9 cellular contexts compared by ENCODE assay signal in genomic region chr11:122983438-122984185, GRCh38. TPM values are rescaled to one million over a fixed set of nuclear protein-coding genes. Genes with fewer than 3 reads are reported as not detected.
A peak's percentile ranks its signal among the peaks of the same experiment; 100 is the strongest.
DNase-seq lines count a peak whose midpoint lies in the region; ATAC-seq, FAIRE-seq and TF ChIP-seq lines count a peak whose summit lies in the region.
"Had no signal": no experiment of that assay in that cellular context is flagged by ENCODE, and none has a peak within 500 bp of the region (broad histone marks: within the 10 kb centered on the region; RNA-seq: fewer than 3 reads in every experiment).

No MANE protein-coding gene starts in this region.

- H3K4me1 ChIP-seq in A549: no peaks in the 10 kb centered on the region
- H3K4me1 ChIP-seq in HUES64 (ENCODE audit: insufficient read depth, low read length): peaks cover 19% of the 10 kb centered on the region
- peaks cover 10% of the 10 kb centered on the region for H3K4me1 ChIP-seq in body of pancreas
- peaks cover 7% of the 10 kb centered on the region for H3K4me1 ChIP-seq in muscle layer of colon (ENCODE audit: insufficient read depth, low read length)

- FAIRE-seq in A549 (lab: Jason Lieb, UNC): no peak

- H3K4me3 ChIP-seq in A549 (peak overlapping the region; percentile 79), HUES64 (ENCODE audit: low read length) (peak overlapping the region; percentile 74), body of pancreas (peak overlapping the region in 1 of 2 donors; percentile 78), muscle layer of colon (ENCODE audit: low read depth in 1 of 2, low read length in 2 of 2) (peak overlapping the region; percentile 41 to 60)

- TF ChIP-seq RAD21 in A549 (conservative IDR thresholded peaks at IDR 0.05 in 1 of 2, IDR thresholded peaks at IDR 0.05 in 1 of 2): no peak

- intact Hi-C loops in body of pancreas (cut with DNase I): no loop called here

- DNase-seq in A549 (ENCODE audit: low read depth in 1 of 2, low spot score in 1 of 2): no peak
- DNase-seq in body of pancreas: no peak
- DNase-seq in COLO829 (ENCODE audit: low spot score): no peak
- no peak for DNase-seq in SHP77 (lab: John Stamatoyannopoulos, UW)
- DNase-seq: KG1 had no signal

- CTCF ChIA-PET in A549 (lab: Yijun Ruan, JAX): no interaction called here

- H3K9me3 ChIP-seq in A549 (no peaks in the 10 kb centered on the region), HUES64 (ENCODE audit: insufficient read depth, low read depth, low read length) (no peaks in the 10 kb centered on the region), body of pancreas (no peaks in the 10 kb centered on the region), muscle layer of colon (ENCODE audit: low read length) (no peaks in the 10 kb centered on the region)

- TF ChIP-seq EP300 in A549 (IDR thresholded peaks at IDR 0.05): no peak

- H3K9ac ChIP-seq in HUES64 (ENCODE audit: low read depth, low read length) (peak overlapping the region; percentile 57), muscle layer of colon (ENCODE audit: low read length) (no peak overlapping the region)

- 68% methylated on average over 19 of the region's 26 CpGs for WGBS in A549 (ENCODE audit: missing lambda C conversion rate)
- WGBS in HUES64: 12% methylated on average over 26 of the region's 26 CpGs
- WGBS in body of pancreas, 2 donors: 22 to 30% methylated on average over 15 to 26 of the region's 26 CpGs

- TF ChIP-seq POLR2A in A549 (IDR thresholded peaks at IDR 0.05; ENCODE audit: low read length) (no peak), body of pancreas (IDR thresholded peaks at IDR 0.05) (no peak)

- peaks cover 98% of the 10 kb centered on the region for H3K27me3 ChIP-seq in HUES64 (ENCODE audit: insufficient read depth, low read length)
- H3K27me3 ChIP-seq in body of pancreas: peaks cover 0 to 52% of the 10 kb centered on the region in 2 donors
- peaks cover 50 to 70% of the 10 kb centered on the region in 2 donors for H3K27me3 ChIP-seq in muscle layer of colon (ENCODE audit: control insufficient read depth in 1 of 2, insufficient read depth in 2 of 2, low read length in 2 of 2)

- H3K4me2 ChIP-seq in A549: peak overlapping the region; percentile 91

- H3K36me3 ChIP-seq in HUES64 (ENCODE audit: insufficient read depth, low read length): no peaks in the 10 kb centered on the region
- H3K36me3 ChIP-seq in body of pancreas (replicated peaks in 1 of 2; ENCODE audit: insufficient read depth in 1 of 2, low read depth in 2 of 2): no peaks in the 10 kb centered on the region
- no peaks in the 10 kb centered on the region for H3K36me3 ChIP-seq in muscle layer of colon (ENCODE audit: insufficient read depth, low read length)

- no peak for TF ChIP-seq CTCF in A549 (IDR thresholded peaks at IDR 0.05)
- no peak for TF ChIP-seq CTCF in body of pancreas (IDR thresholded peaks at IDR 0.05)

- POLR2A ChIA-PET in A549 (lab: Yijun Ruan, JAX): no interaction called here

- ATAC-seq in A549 (peak; percentile 40 to 42; a peak in 3 of 6 replicates), body of pancreas (peak; percentile 38), GM18858 (IDR thresholded peaks at IDR 0.05; ENCODE audit: unreplicated experiment) (no peak), HG02642 (IDR thresholded peaks at IDR 0.05; ENCODE audit: poor library complexity, unreplicated experiment) (no peak)

- peak overlapping the region in 1 of 2 experiments; percentile 79; a peak in 4 of 6 replicates for H3K27ac ChIP-seq in A549
- no peak overlapping the region for H3K27ac ChIP-seq in HUES64 (ENCODE audit: low read depth, low read length)
- H3K27ac ChIP-seq in body of pancreas: no peak overlapping the region
- no peak overlapping the region for H3K27ac ChIP-seq in muscle layer of colon (ENCODE audit: low read depth, low read length)

TF ChIP-seq in A549, 52 proteins besides CTCF, POLR2A, EP300 and RAD21:
- TF ChIP-seq HDAC2 (IDR thresholded peaks at IDR 0.05) (no peak), TFCP2L1 (CRISPR knock-in tag; IDR thresholded peaks at IDR 0.05) (no peak), RFX5 (IDR thresholded peaks at IDR 0.05) (no peak), MAFK (IDR thresholded peaks at IDR 0.05; ENCODE audit: partially characterized antibody) (no peak)

RNA-seq across cellular contexts. Expression of gene BSX, which starts 2.0 kb away (rescaled TPM):
- not detected in 2 replicates for polyA plus RNA-seq in A549 (2011; rRNA removed)
- not detected in 2 replicates for polyA plus RNA-seq in A549 (2012; cell fraction: cytosol; rRNA removed)
- not detected in 2 replicates for polyA plus RNA-seq in A549 (2012; cell fraction: nucleus; rRNA removed)
- not detected in 3 replicates for polyA plus RNA-seq in A549 (2017; fragmentation: RNase III; extraction: RNeasy Plus Mini Kit Qiagen cat#74134 plus additional on column Dnase treatment)
- not detected in 2 replicates for polyA minus RNA-seq in A549 (2011; rRNA and poly(A)+ RNA removed)
- not detected for polyA plus RNA-seq in HUES64 (2013, experiment 1 of 2)
- polyA plus RNA-seq in HUES64 (2013, experiment 2 of 2): not detected
- total RNA-seq in body of pancreas: not detected

Comparison
In these comparisons a context has a peak if more than half of its experiments do, and no peak if none do; other contexts are left out.
1. ATAC-seq: peak in A549 (2 of 2) and body of pancreas (single experiment); none in GM18858 (single experiment) and HG02642 (single experiment).